11 cellular contexts compared by ENCODE assay signal in genomic region chr1:70762386-70762785, GRCh38.
"Had no signal": no experiment of that assay in that cellular context is flagged by ENCODE, and none has a peak within 500 bp of the region (broad histone marks: within the 10 kb centered on the region; RNA-seq: fewer than 3 reads in every experiment).

No MANE protein-coding gene starts in this region.

- H3K4me1 ChIP-seq: HAP-1 had no signal

- H3K4me2 ChIP-seq: GM23338 had no signal

- H3K27ac ChIP-seq: GM23248 had no signal

- DNase-seq: GM23248, GOT3, H7, H9, HCEC 1CT, HFFc6 had no signal

- H3K9ac ChIP-seq: GM23248 had no signal

- H3K9me3 ChIP-seq: HAP-1 had no signal

- H3K36me3 ChIP-seq: HAP-1 had no signal

- H2AFZ ChIP-seq: GM23248, GM23338 had no signal

- H3K4me3 ChIP-seq: GM23248, GM23338, HAP-1 had no signal

- ATAC-seq: GM23338, HCT116 had no signal

- FAIRE-seq: H1, H54 had no signal
